In genomic region chr7:44882899-44883298, GRCh38 we compare ENCODE assay signal across 8 cellular contexts. TPM values are rescaled to one million over a fixed set of nuclear protein-coding genes. Genes with fewer than 3 reads are reported as not detected.
DNase-seq lines count a peak whose midpoint lies in the region; ATAC-seq, FAIRE-seq and TF ChIP-seq lines count a peak whose summit lies in the region.
"Had no signal": no experiment of that assay in that cellular context is flagged by ENCODE, and none has a peak within 500 bp of the region (broad histone marks: within the 10 kb centered on the region; RNA-seq: fewer than 3 reads in every experiment).

No MANE protein-coding gene starts in this region.

- H3K9me3 ChIP-seq in OCI-LY1 (ENCODE audit: low read length) (peaks cover 21% of the 10 kb centered on the region), H1 (ENCODE audit: insufficient read depth in 2 of 2, low read depth in 1 of 2, low read length in 1 of 2) (no peaks in the 10 kb centered on the region), psoas muscle (no peaks in the 10 kb centered on the region)

- H3K79me1 ChIP-seq in H1 (ENCODE audit: low read depth, low read length) = peaks cover 9% of the 10 kb centered on the region; the same call in 1 of the 2 replicates

- ATAC-seq in psoas muscle = no peak

- H3K4ac ChIP-seq in H1 (replicated peaks; ENCODE audit: insufficient read length, low read depth, low read length) = no peak overlapping the region

- 94% methylated on average over 3 of the region's 3 CpGs; no CpG with 5 or more reads in 1 of the 2 experiments for WGBS in H1 (ENCODE audit: extremely low coverage in 1 of 2, insufficient coverage in 1 of 2, insufficient read length in 1 of 2, insufficient replicate concordance in 2 of 2, low coverage in 1 of 2, low lambda C conversion rate in 2 of 2, missing lambda C conversion rate in 1 of 2), 2 experiments
- 34 to 42% (median 34%) methylated on average over 3 of the region's 3 CpGs for WGBS in psoas muscle, 3 donors

- no peak overlapping the region for H4K91ac ChIP-seq in H1 (replicated peaks; ENCODE audit: insufficient read length, low read length)

- POLR2A ChIA-PET in H1 (lab: Charles Lee; ENCODE audit: partially characterized antibody) = interaction anchor here (0.5 to 2.6 kb wide), 7 partner anchors 10 to 850 kb away, joined by 3 to 13 read pairs (median 3); no protein-coding TSS in a partner anchor

- no peak overlapping the region for H3K9ac ChIP-seq in OCI-LY1 (ENCODE audit: low read length)
- H3K9ac ChIP-seq in H1 (replicated peaks in 1 of 4; ENCODE audit: extremely low read depth in 1 of 4, low read depth in 3 of 4, low read length in 3 of 4) = no peak overlapping the region; a peak in 1 of 7 replicates

- peaks cover 30% of the 10 kb centered on the region for H3K79me2 ChIP-seq in OCI-LY1 (ENCODE audit: insufficient read depth, low read length)
- H3K79me2 ChIP-seq in H1 (ENCODE audit: control insufficient read depth in 1 of 2, insufficient read depth in 2 of 2, low read length in 2 of 2) = peaks cover 15 to 54% of the 10 kb centered on the region in 2 experiments

- no peak overlapping the region for H3K27ac ChIP-seq in OCI-LY1 (ENCODE audit: low read depth, low read length, poor library complexity, severe bottlenecking)
- H3K27ac ChIP-seq in H1 (ENCODE audit: low read depth, low read length) = no peak overlapping the region
- peak overlapping the region; percentile 99 for H3K27ac ChIP-seq in psoas muscle

- no peak for TF ChIP-seq CTCF in GM06990 (IDR thresholded peaks at IDR 0.05; ENCODE audit: insufficient read depth, low read length, poor library complexity, severe bottlenecking)
- no peak for TF ChIP-seq CTCF in OCI-LY1 (IDR thresholded peaks at IDR 0.05; ENCODE audit: low read length)
- no peak for TF ChIP-seq CTCF in H1 (IDR thresholded peaks at IDR 0.05; ENCODE audit: control extremely low read depth in 1 of 3, insufficient read depth in 1 of 3, low read depth in 1 of 3, low read length in 3 of 3)
- no peak for TF ChIP-seq CTCF in psoas muscle (IDR thresholded peaks at IDR 0.05)

- 0 out of 2 replicates have a peak, but pooled peaks cover 6% of the 10 kb centered on the region for H3F3A ChIP-seq in OCI-LY1 (ENCODE audit: insufficient read depth, low read length)

- no peak overlapping the region for H2BK120ac ChIP-seq in H1 (replicated peaks; ENCODE audit: low read depth, low read length)

- H4K8ac ChIP-seq in H1 (ENCODE audit: extremely low read depth, insufficient read depth, low read length) = no peak overlapping the region

- TF ChIP-seq POLR2A in H1 (IDR thresholded peaks at IDR 0.05; ENCODE audit: control extremely low read depth in 1 of 2, low read depth in 2 of 2, low read length in 2 of 2) = no peak

- H3K9me2 ChIP-seq in OCI-LY1 (ENCODE audit: low read depth, low read length) = no peaks in the 10 kb centered on the region

- H4K20me1 ChIP-seq in OCI-LY1 (ENCODE audit: insufficient read depth, low read length) = no peaks in the 10 kb centered on the region
- H4K20me1 ChIP-seq in H1 (replicated peaks in 1 of 2; ENCODE audit: control insufficient read depth in 1 of 2, insufficient read depth in 2 of 2, low read length in 2 of 2) = peaks cover 2 to 11% of the 10 kb centered on the region in 2 experiments

- H2BK12ac ChIP-seq in H1 (ENCODE audit: low read depth, low read length) = no peak overlapping the region

- H3K18ac ChIP-seq in H1 (ENCODE audit: extremely low read depth, low read length) = no peak overlapping the region

- DNase-seq in GM06990 (ENCODE audit: extremely low read depth, insufficient read length) (no peak), H1 (ENCODE audit: low read depth in 1 of 2, low spot score in 2 of 2) (no peak), psoas muscle (no peak), NCI-H1436 (lab: John Stamatoyannopoulos, UW) (no peak), DMS153 (lab: John Stamatoyannopoulos, UW) (no peak)
- no peak for DNase-seq in stimulated activated CD4-positive, alpha-beta T cell treated with anti-CD3 and anti-CD28 coated beads, Interleukin-12 subunit alpha, Interleukin-12 subunit beta, amount 100 ng/mL, for 4 hours
- DNase-seq: activated CD4-positive, CD25-positive, alpha-beta regulatory T cell had no signal

- no peak overlapping the region for H2BK15ac ChIP-seq in H1 (ENCODE audit: low read length)

- intact Hi-C loops in psoas muscle (cut with DNase I) = loop anchor here in 1 of 2 donors (10.0 kb wide), 1 partner anchor 252 kb away; no protein-coding TSS in a partner anchor

- no peak overlapping the region for H3K14ac ChIP-seq in H1 (ENCODE audit: insufficient read length)

- peak overlapping the region; percentile 79; the same call in 1 of the 2 replicates for H3K4me2 ChIP-seq in OCI-LY1 (ENCODE audit: low read length)
- peak overlapping the region; percentile 55 to 91; a peak in 2 of 4 replicates for H3K4me2 ChIP-seq in H1 (ENCODE audit: insufficient read depth in 1 of 2, low read depth in 2 of 2, low read length in 2 of 2)

- H2BK20ac ChIP-seq in H1 (ENCODE audit: low read length) = no peak overlapping the region

- H3K4me3 ChIP-seq in GM06990 (replicated peaks; ENCODE audit: low read depth, low read length) (peak overlapping the region; percentile 91), OCI-LY1 (ENCODE audit: low read depth, low read length, poor library complexity, severe bottlenecking) (peak overlapping the region; percentile 88), H1 (ENCODE audit: extremely low read depth in 1 of 4, insufficient read depth in 2 of 4, low read depth in 3 of 4, low read length in 4 of 4) (peak overlapping the region in 1 of 4 experiments; percentile 84; a peak in 2 of 8 replicates), psoas muscle (peak overlapping the region; percentile 97)

- no peak overlapping the region for H4K5ac ChIP-seq in H1 (ENCODE audit: insufficient read length, low read depth, low read length)

- no peak for TF ChIP-seq RAD21 in H1 (IDR thresholded peaks at IDR 0.05 in 1 of 2, conservative IDR thresholded peaks at IDR 0.05 in 1 of 2; ENCODE audit: low read depth in 2 of 2, low read length in 2 of 2)

- H3K56ac ChIP-seq in H1 (replicated peaks; ENCODE audit: insufficient read length, low read depth, low read length) = no peak overlapping the region

- no peak for TF ChIP-seq EP300 in H1 (IDR thresholded peaks at IDR 0.05; ENCODE audit: borderline replicate concordance in 1 of 2, low read depth in 2 of 2, low read length in 2 of 2)

- H2AK5ac ChIP-seq in H1 (ENCODE audit: low read depth, low read length) = no peak overlapping the region

- no peak for FAIRE-seq in H1 (lab: Jason Lieb, UNC)

- CTCF ChIA-PET in H1 (lab: Charles Lee; ENCODE audit: partially characterized antibody) = interaction anchor here (1.5 to 1.7 kb wide), 2 partner anchors 10 to 20 kb away, joined by 4 to 7 read pairs; no protein-coding TSS in a partner anchor

- no peaks in the 10 kb centered on the region; the same call in 1 of the 2 replicates for H3K36me3 ChIP-seq in GM06990 (ENCODE audit: control insufficient read depth, insufficient read depth, low read length)
- H3K36me3 ChIP-seq in OCI-LY1 (ENCODE audit: insufficient read depth, low read length) = peaks cover 55% of the 10 kb centered on the region
- H3K36me3 ChIP-seq in H1 (ENCODE audit: control insufficient read depth in 2 of 4, insufficient read depth in 4 of 4, low read length in 3 of 4) = peaks cover 0 to 21% (median 2%) of the 10 kb centered on the region in 4 experiments; a peak in 3 of 8 replicates
- H3K36me3 ChIP-seq in psoas muscle (ENCODE audit: insufficient read depth in 1 of 2, low read depth in 1 of 2) = peaks cover 2 to 15% of the 10 kb centered on the region in 2 donors

- no peak overlapping the region for H2BK5ac ChIP-seq in H1 (ENCODE audit: low read depth, low read length)

- H2AFZ ChIP-seq in OCI-LY1 (ENCODE audit: low read length) (no peak overlapping the region), H1 (ENCODE audit: low read length) (no peak overlapping the region)

- peaks cover 5% of the 10 kb centered on the region; the same call in 1 of the 2 replicates for H3K23me2 ChIP-seq in H1 (ENCODE audit: low read depth, low read length)

- no peak overlapping the region for H3K23ac ChIP-seq in H1 (ENCODE audit: insufficient read length)

- H3K4me1 ChIP-seq in OCI-LY1 (ENCODE audit: insufficient read depth, low read length, severe bottlenecking) (peaks cover 58% of the 10 kb centered on the region), H1 (replicated peaks in 1 of 4; ENCODE audit: control insufficient read depth in 3 of 4, insufficient read depth in 4 of 4, low read length in 3 of 4) (peaks cover 1 to 11% (median 5%) of the 10 kb centered on the region in 4 experiments; a peak in 5 of 7 replicates), psoas muscle (peaks cover 69% of the 10 kb centered on the region)

- H3K27me3 ChIP-seq in GM06990 (replicated peaks; ENCODE audit: control insufficient read depth, insufficient read depth, low read length) (no peaks in the 10 kb centered on the region), OCI-LY1 (ENCODE audit: insufficient read depth, low read length) (no peaks in the 10 kb centered on the region), H1 (replicated peaks in 1 of 4; ENCODE audit: control insufficient read depth in 3 of 4, extremely low read depth in 1 of 4, insufficient read depth in 3 of 4, low read length in 3 of 4) (no peaks in the 10 kb centered on the region), psoas muscle (ENCODE audit: insufficient read depth in 3 of 3, low read length in 2 of 3) (no peaks in the 10 kb centered on the region)

RNA-seq across cellular contexts. Expression of gene PURB, which starts 2.4 kb away (rescaled TPM):
- 21.9 and 22.7 TPM in 2 replicates for total RNA-seq in H1 (2021; fragmentation: NEBNext Ultra II Directional; extraction: Animal tissue kit (Norgen Biotek cat#: 25700))
- polyA plus RNA-seq in H1 (2011; rRNA removed) = 3.0 and 3.3 TPM in 2 replicates
- polyA plus RNA-seq in H1 (2011; cell fraction: cytosol; rRNA removed) = 4.7 TPM
- 3.6 TPM for polyA plus RNA-seq in H1 (2011; cell fraction: nucleus; rRNA removed)
- polyA plus RNA-seq in H1 (2012, experiment 1 of 2) = 7.5 to 15.5 TPM (median 9.9 TPM) in 4 replicates
- polyA plus RNA-seq in H1 (2012, experiment 2 of 2) = 1.5 TPM
- polyA plus RNA-seq in H1 (2013, experiment 1 of 2) = 11.2 TPM
- 10.1 TPM for polyA plus RNA-seq in H1 (2013, experiment 2 of 2)
- 4.8 and 6.3 TPM in 2 replicates for polyA minus RNA-seq in H1 (2011; rRNA and poly(A)+ RNA removed)
- polyA minus RNA-seq in H1 (2011; cell fraction: cytosol; rRNA and poly(A)+ RNA removed) = 8.9 TPM
- 11.1 TPM for polyA minus RNA-seq in H1 (2011; cell fraction: nucleus; rRNA and poly(A)+ RNA removed)
- 10 to 100 TPM; 14.1 to 27.2 (median 21.8) TPM for total RNA-seq in psoas muscle
- polyA plus RNA-seq in psoas muscle = 10 to 100 TPM in 2 of 3 donors, 1 to 10 TPM in 1; 8.8 to 25.5 (median 18.8) TPM

RNA-seq across cellular contexts. Expression of gene H2AZ2, which starts 35.0 kb away (rescaled TPM):
- total RNA-seq in H1 (2021; fragmentation: NEBNext Ultra II Directional; extraction: Animal tissue kit (Norgen Biotek cat#: 25700)) = 187 and 190 TPM in 2 replicates
- polyA plus RNA-seq in H1 (2011; rRNA removed) (150 and 168 TPM in 2 replicates), psoas muscle (100 to 1,000 TPM in 1 of 3 donors, 10 to 100 TPM in 2; 37.1 to 129 (median 66.5) TPM)
- 187 TPM for polyA plus RNA-seq in H1 (2011; cell fraction: cytosol; rRNA removed)
- 74.4 TPM for polyA plus RNA-seq in H1 (2011; cell fraction: nucleus; rRNA removed)
- 161 to 189 TPM (median 173 TPM) in 4 replicates for polyA plus RNA-seq in H1 (2012, experiment 1 of 2)
- polyA plus RNA-seq in H1 (2012, experiment 2 of 2) = 101 TPM
- polyA plus RNA-seq in H1 (2013, experiment 1 of 2) = 154 TPM
- polyA plus RNA-seq in H1 (2013, experiment 2 of 2) = 171 TPM
- 107 and 125 TPM in 2 replicates for polyA minus RNA-seq in H1 (2011; rRNA and poly(A)+ RNA removed)
- polyA minus RNA-seq in H1 (2011; cell fraction: cytosol; rRNA and poly(A)+ RNA removed) = 42.1 TPM
- polyA minus RNA-seq in H1 (2011; cell fraction: nucleus; rRNA and poly(A)+ RNA removed) = 42.3 TPM
- 100 to 1,000 TPM; 121 to 155 (median 127) TPM for total RNA-seq in psoas muscle
